In the genomic region with DNA sequence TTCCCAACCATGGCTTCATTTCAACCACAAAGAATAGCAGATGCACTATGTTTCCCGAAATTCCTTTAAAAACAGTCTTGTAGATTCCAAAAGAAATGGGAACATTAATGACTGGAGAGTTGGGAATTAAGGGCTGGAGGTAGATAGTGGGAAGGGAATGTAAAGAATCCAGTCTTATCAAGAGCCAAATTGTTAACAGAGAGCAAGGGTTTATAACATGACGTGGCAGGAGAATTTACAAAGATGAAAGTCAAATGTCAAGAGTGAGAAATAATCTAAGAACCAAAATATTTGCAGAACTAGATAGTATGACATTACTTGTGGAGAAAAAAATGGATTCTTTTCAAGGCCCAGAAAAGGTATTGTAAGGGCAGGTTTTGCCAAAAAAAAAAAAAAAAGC, we compare ENCODE assay signal across 16 cellular contexts.
A peak's percentile ranks its signal among the peaks of the same experiment; 100 is the strongest.
DNase-seq lines count a peak whose midpoint lies in the region; ATAC-seq, FAIRE-seq and TF ChIP-seq lines count a peak whose summit lies in the region.
"Had no signal": no experiment of that assay in that cellular context is flagged by ENCODE, and none has a peak within 500 bp of the region (broad histone marks: within the 10 kb centered on the region; RNA-seq: fewer than 3 reads in every experiment).

No MANE protein-coding gene starts in this region.

- FAIRE-seq in urothelium cell line (lab: Jason Lieb, UNC) = peak; percentile 20
- FAIRE-seq: GM12892 had no signal

- no peak overlapping the region for H3K18ac ChIP-seq in mesendoderm (ENCODE audit: low read length)

- H2AK5ac ChIP-seq in mesendoderm (ENCODE audit: low read length) = no peak overlapping the region

- H3K27ac ChIP-seq in mesendoderm (ENCODE audit: low read depth, low read length) (no peak overlapping the region), MM.1S (ENCODE audit: low read length) (no peak overlapping the region)
- H3K27ac ChIP-seq: BLaER1 treated with 17β-estradiol and CSF1 and Interleukin-3, amounts not matched to agents 10 nM and 100 nM had no signal

- H4K20me1 ChIP-seq in MM.1S (ENCODE audit: insufficient read depth, low read length) = no peaks in the 10 kb centered on the region
- H4K20me1 ChIP-seq: BLaER1 treated with 17β-estradiol and CSF1 and Interleukin-3, amounts not matched to agents 10 nM and 100 nM had no signal

- H2BK15ac ChIP-seq in mesendoderm (replicated peaks; ENCODE audit: low read depth) = no peak overlapping the region

- no CpG with 5 or more reads among the region's 2 CpGs for WGBS in mesendoderm (ENCODE audit: extremely low coverage, insufficient coverage, low lambda C conversion rate)

- no peak overlapping the region for H3K4ac ChIP-seq in mesendoderm (ENCODE audit: low read depth, low read length)

- no peaks in the 10 kb centered on the region for H3K79me1 ChIP-seq in mesendoderm (ENCODE audit: low read length)

- no peak overlapping the region for H3K56ac ChIP-seq in mesendoderm (ENCODE audit: low read length)

- peak; percentile 6 for DNase-seq in Daoy (ENCODE audit: low read depth)
- peak; percentile 13 for DNase-seq in astrocyte of the hippocampus (ENCODE audit: low read depth, low spot score)
- peak; percentile 73 for DNase-seq in mesendoderm
- no peak for DNase-seq in urothelium cell line (ENCODE audit: low spot score)
- DNase-seq in SW480 (ENCODE audit: low spot score) = no peak
- no peak for DNase-seq in MM.1S
- DNase-seq: ACHN; CD4-positive, CD25-positive, alpha-beta regulatory T cell; DMS79 treated with DMSO at 0.1 percent for 48 hours; GDM1; HCEC 1CT; HFFc6; IMR-90 had no signal

- H3K9ac ChIP-seq in mesendoderm (ENCODE audit: low read length) (no peak overlapping the region), MM.1S (ENCODE audit: low read length) (no peak overlapping the region)
- H3K9ac ChIP-seq: BLaER1 treated with 17β-estradiol and CSF1 and Interleukin-3, amounts not matched to agents 10 nM and 100 nM had no signal

- H2AFZ ChIP-seq in MM.1S (ENCODE audit: low read length) = no peak overlapping the region

- no peaks in the 10 kb centered on the region for H3F3A ChIP-seq in MM.1S (ENCODE audit: insufficient read depth, low read length)

- no peak overlapping the region for H3K4me3 ChIP-seq in mesendoderm (ENCODE audit: low read length)
- H3K4me3 ChIP-seq in MM.1S (ENCODE audit: low read length) = no peak overlapping the region
- H3K4me3 ChIP-seq: BLaER1 treated with 17β-estradiol and CSF1 and Interleukin-3, amounts not matched to agents 10 nM and 100 nM had no signal

- H3K9me3 ChIP-seq in MM.1S (replicated peaks; ENCODE audit: insufficient read depth, low read length) = no peaks in the 10 kb centered on the region
- H3K9me3 ChIP-seq: BLaER1 treated with 17β-estradiol and CSF1 and Interleukin-3, amounts not matched to agents 10 nM and 100 nM had no signal

- H4K5ac ChIP-seq in mesendoderm (ENCODE audit: low read length) = no peak overlapping the region

- H3K79me2 ChIP-seq in mesendoderm (ENCODE audit: control insufficient read depth, insufficient read depth, low read length) = no peaks in the 10 kb centered on the region
- no peaks in the 10 kb centered on the region for H3K79me2 ChIP-seq in MM.1S (ENCODE audit: low read length)

- H4K8ac ChIP-seq in mesendoderm (ENCODE audit: low read depth, low read length) = no peak overlapping the region

- no peaks in the 10 kb centered on the region for H3K9me2 ChIP-seq in MM.1S (replicated peaks; ENCODE audit: insufficient read depth, low read length)

- H3K27me3 ChIP-seq in mesendoderm (ENCODE audit: insufficient read depth, low read length, poor library complexity) (peaks cover 3% of the 10 kb centered on the region), MM.1S (replicated peaks; ENCODE audit: insufficient read depth, low read length) (no peaks in the 10 kb centered on the region)
- H3K27me3 ChIP-seq: BLaER1 treated with 17β-estradiol and CSF1 and Interleukin-3, amounts not matched to agents 10 nM and 100 nM had no signal

- H2BK120ac ChIP-seq in mesendoderm (ENCODE audit: low read depth, low read length) = no peak overlapping the region

- no peak overlapping the region for H2BK5ac ChIP-seq in mesendoderm (ENCODE audit: low read length)

- H3K4me1 ChIP-seq in mesendoderm (ENCODE audit: control insufficient read depth, low read depth, low read length) = no peaks in the 10 kb centered on the region
- H3K4me1 ChIP-seq in MM.1S (ENCODE audit: low read length) = no peaks in the 10 kb centered on the region
- H3K4me1 ChIP-seq: BLaER1 treated with 17β-estradiol and CSF1 and Interleukin-3, amounts not matched to agents 10 nM and 100 nM had no signal

- TF ChIP-seq CTCF in MM.1S (IDR thresholded peaks at IDR 0.05; ENCODE audit: low read length) = no peak

- ATAC-seq in HG03457 (IDR thresholded peaks at IDR 0.05; ENCODE audit: unreplicated experiment) = no peak

- no peak overlapping the region for H3K23ac ChIP-seq in mesendoderm (ENCODE audit: low read length)

- H3K36me3 ChIP-seq in mesendoderm (ENCODE audit: control insufficient read depth, insufficient read depth, low read length) = no peaks in the 10 kb centered on the region
- H3K36me3 ChIP-seq in MM.1S (replicated peaks; ENCODE audit: insufficient read depth, low read length) = no peaks in the 10 kb centered on the region
- H3K36me3 ChIP-seq: BLaER1 treated with 17β-estradiol and CSF1 and Interleukin-3, amounts not matched to agents 10 nM and 100 nM had no signal

- H3K4me2 ChIP-seq in mesendoderm (ENCODE audit: low read length) (no peak overlapping the region), MM.1S (ENCODE audit: low read depth, low read length) (no peak overlapping the region)
- H3K4me2 ChIP-seq: BLaER1 treated with 17β-estradiol and CSF1 and Interleukin-3, amounts not matched to agents 10 nM and 100 nM had no signal

Comparison
In these comparisons a context has a peak if more than half of its experiments do, and no peak if none do; other contexts are left out.
1. DNase-seq: peak in Daoy (single experiment), astrocyte of the hippocampus (single experiment) and mesendoderm (single experiment); none in urothelium cell line (single experiment), SW480 (single experiment) and MM.1S (single experiment).